24 cellular contexts compared by ENCODE assay signal in the genomic region with DNA sequence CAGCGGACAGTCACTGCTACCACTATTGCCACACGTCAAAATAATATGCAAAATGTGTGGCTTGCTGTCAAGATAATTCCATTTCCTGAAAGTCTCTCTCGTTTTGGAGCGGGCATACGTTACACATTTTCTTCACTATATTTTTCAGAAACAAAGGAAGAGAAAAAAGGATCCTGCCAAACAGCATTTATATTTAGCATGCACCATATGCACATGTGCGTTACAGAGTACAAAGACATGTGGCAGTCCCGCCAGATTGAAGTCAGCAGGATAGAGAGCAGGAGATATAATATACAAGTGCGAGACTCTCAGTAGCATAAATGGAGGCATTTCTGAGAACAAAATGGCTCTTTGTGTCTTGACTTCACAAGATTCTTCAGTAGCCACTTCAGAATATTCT.
"Had no signal": no experiment of that assay in that cellular context is flagged by ENCODE, and none has a peak within 500 bp of the region (broad histone marks: within the 10 kb centered on the region; RNA-seq: fewer than 3 reads in every experiment).

No MANE protein-coding gene starts in this region.

- DNase-seq: activated B cell treated with CpG ODN at 0.5 μM for 24 hours; activated CD4-positive, alpha-beta memory T cell treated with anti-CD3 and anti-CD28 coated beads for 36 hours; activated CD4-positive, alpha-beta T cell treated with anti-CD3 and anti-CD28 coated beads for 4 hours; activated CD4-positive, alpha-beta T cell treated with anti-CD3 and anti-CD28 coated beads, Interleukin-2, amount 50 U/mL, for 1 hour; activated CD4-positive, CD25-positive, alpha-beta regulatory T cell treated with anti-CD3 and anti-CD28 coated beads, Interleukin-2, amount 50 U/mL, for 72 hours; activated CD8-positive, alpha-beta memory T cell treated with anti-CD3 and anti-CD28 coated beads, Interleukin-2, amount 50 U/mL, for 4 hours; activated naive CD4-positive, alpha-beta T cell treated with anti-CD3 and anti-CD28 coated beads, Interleukin-2, amount 10 ng/mL, durations not matched to agents 7 days and 5 days; activated naive CD8-positive, alpha-beta T cell treated with anti-CD3 and anti-CD28 coated beads, Interleukin-2, amount 50 U/mL, for 24 hours; activated T-cell treated with anti-CD3 and anti-CD28 coated beads for 4 hours; activated T-cell treated with anti-CD3 and anti-CD28 coated beads, Interleukin-2, amount 50 U/mL, for 4 hours; caudate nucleus; NCI-H1092 treated with DMSO at 0.1 percent for 48 hours; NCI-H1417 treated with DMSO at 0.1 percent for 48 hours; NCI-H187 treated with DMSO at 0.1 percent for 48 hours; NCI-H2081; NCI-H2171 treated with DMSO at 0.1 percent for 48 hours; NCI-H2227 treated with DMSO at 0.1 percent for 48 hours; NCI-H446; NCI-H510A treated with DMSO at 0.1 percent for 48 hours; NCI-H526 treated with DMSO at 0.1 percent for 48 hours; NCI-H774; SHP77; SJCRH30 had no signal

- H3K36me3 ChIP-seq: SJCRH30 had no signal

- H3K9me3 ChIP-seq: SJCRH30 had no signal

- H3K4me3 ChIP-seq: SJCRH30, SK-N-MC had no signal

- ATAC-seq: activated naive CD8-positive, alpha-beta T cell treated with anti-CD3 and anti-CD28 coated beads, Interleukin-2, amount 50 U/mL, for 24 hours; activated T-cell treated with anti-CD3 and anti-CD28 coated beads, Interleukin-2, amount 50 U/mL, for 4 hours had no signal

- H3K4me1 ChIP-seq: SJCRH30 had no signal

- H3K27ac ChIP-seq: SJCRH30, SK-N-MC had no signal
